ENCODE assay signal across 8 cellular contexts in the genomic region with DNA sequence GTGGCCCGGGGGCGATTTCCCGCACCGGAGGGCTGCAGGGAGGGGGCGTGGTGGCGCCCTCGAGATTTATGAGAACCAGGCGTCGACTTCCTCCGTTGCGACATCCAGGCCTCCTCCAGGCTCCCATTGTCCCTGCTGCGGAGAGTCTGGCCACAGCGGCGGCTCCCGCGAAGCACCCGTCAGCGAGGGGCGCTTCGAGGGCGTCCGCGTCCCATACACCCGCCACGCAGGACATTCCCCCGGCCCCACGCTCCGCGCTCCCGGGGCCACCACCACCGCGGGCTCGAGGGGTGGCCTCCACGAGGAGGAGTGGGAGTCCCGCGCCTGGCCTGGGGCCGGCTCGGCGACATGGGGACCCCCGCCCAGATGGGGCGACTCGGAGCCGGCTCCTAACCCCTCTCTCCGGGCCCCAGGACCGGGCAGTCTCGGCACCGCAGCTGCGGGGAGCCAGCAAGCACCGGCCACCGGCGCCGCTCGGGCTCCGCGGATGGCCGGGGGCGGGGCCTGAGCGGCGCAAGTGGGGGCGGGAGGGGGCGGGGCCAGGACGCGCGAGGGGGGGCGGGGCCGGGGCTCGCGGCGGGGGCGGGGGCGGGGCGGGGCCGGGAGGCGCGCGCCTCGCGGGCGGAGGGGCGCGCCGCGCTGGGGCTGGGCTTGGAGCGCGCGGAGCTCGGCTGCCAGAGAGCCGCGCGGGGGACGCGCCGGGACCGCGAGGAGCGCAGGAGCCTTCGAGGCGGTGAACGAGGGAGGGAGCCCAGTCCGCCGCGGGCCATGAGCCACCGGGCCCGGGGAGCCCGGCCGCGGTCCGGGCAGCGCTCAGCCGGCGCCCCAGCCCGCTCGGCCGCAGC. TPM values are rescaled to one million over a fixed set of nuclear protein-coding genes. Genes with fewer than 3 reads are reported as not detected.
DNase-seq lines count a peak whose midpoint lies in the region; ATAC-seq and TF ChIP-seq lines count a peak whose summit lies in the region.

A gene (plus strand): TSS at position 632 of the 845 bp plus-strand sequence. CDS start 13,683 bp downstream, outside the sequence.

- H3K4me1 ChIP-seq in BE2C: peaks cover 8% of the 10 kb centered on the region; the same call in 1 of the 2 replicates
- peaks cover 8% of the 10 kb centered on the region for H3K4me1 ChIP-seq in colonic mucosa

- TF ChIP-seq CTCF in BE2C (IDR thresholded peaks at IDR 0.05; ENCODE audit: low read depth, low read length) (no peak), colonic mucosa (IDR thresholded peaks at IDR 0.05) (no peak)

- intact Hi-C loops in colonic mucosa (cut with DNase I): no loop called here
- intact Hi-C loops in left colon (cut with DNase I, micrococcal nuclease): no loop called here

- DNase-seq in BE2C: peak; percentile 81
- DNase-seq in MV-4-11 (lab: John Stamatoyannopoulos, UW): peak; percentile 78
- peak; percentile 44 for DNase-seq in UCSD-AML1 (lab: John Stamatoyannopoulos, UW; ENCODE audit: unreplicated experiment)
- peak; percentile 70 for DNase-seq in colonic mucosa
- peak; percentile 77 to 78 for DNase-seq in left colon
- DNase-seq in stimulated activated CD4-positive, alpha-beta T cell treated with anti-CD3 and anti-CD28 coated beads, Interleukin-2, amount 100 ng/mL, for 24 hours: peak; percentile 36 to 42

- H3K9me3 ChIP-seq in BE2C: no peaks in the 10 kb centered on the region
- H3K9me3 ChIP-seq in colonic mucosa: no peaks in the 10 kb centered on the region

- TF ChIP-seq POLR2A in GM19099 (IDR thresholded peaks at IDR 0.05; ENCODE audit: extremely low read depth, insufficient read length, low read depth): peak; percentile 50

- H3K27ac ChIP-seq in colonic mucosa: peak within 1 kb of the TSS; percentile 86

- H3K9ac ChIP-seq in colonic mucosa (ENCODE audit: low read depth in 2 of 2, low read length in 2 of 2): peak within 1 kb of the TSS; percentile 71 to 76

- H3K4me3 ChIP-seq in BE2C (ENCODE audit: low read depth, low read length) (peak within 1 kb of the TSS; percentile 79), colonic mucosa (peak within 1 kb of the TSS; percentile 84)

- H3K27me3 ChIP-seq in BE2C (no peaks in the 10 kb centered on the region), colonic mucosa (no peaks in the 10 kb centered on the region)

- ATAC-seq in left colon (peak; percentile 73), HG03460 (IDR thresholded peaks at IDR 0.05; ENCODE audit: unreplicated experiment) (no peak)

- no peaks in the 10 kb centered on the region; the same call in 1 of the 2 replicates for H3K36me3 ChIP-seq in BE2C
- H3K36me3 ChIP-seq in colonic mucosa: no peaks in the 10 kb centered on the region

RNA-seq across cellular contexts. Expression of the gene that starts here (rescaled TPM):
- polyA plus RNA-seq in BE2C (2012; ENCODE audit: insufficient read depth, insufficient read length, low read depth): 16.9 TPM
- total RNA-seq in colonic mucosa (1 to 10 TPM; 3.1 to 5.0 TPM), left colon (1 to 10 TPM; 3.2 to 3.3 TPM)
